ENCODE assay signal across 22 cellular contexts in the genomic region with DNA sequence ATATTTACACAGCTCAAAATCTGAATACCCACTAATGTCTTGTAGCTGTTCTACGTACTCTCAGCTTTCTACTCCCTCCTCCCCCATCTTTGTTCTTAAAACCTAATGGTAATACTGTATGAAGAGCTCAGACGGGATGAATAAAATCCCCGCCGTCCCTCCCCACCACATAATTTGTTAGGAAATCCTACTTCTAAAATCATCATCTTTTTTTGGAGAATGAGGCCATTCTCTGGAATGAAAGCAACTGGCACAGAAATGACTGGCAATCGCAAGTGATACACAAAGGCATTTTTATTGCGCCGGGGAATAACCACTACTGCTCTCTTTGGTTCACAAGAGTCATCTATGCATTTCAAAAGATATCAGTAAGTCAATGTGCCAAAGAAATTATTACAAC. TPM values are rescaled to one million over a fixed set of nuclear protein-coding genes. Genes with fewer than 3 reads are reported as not detected.
DNase-seq lines count a peak whose midpoint lies in the region; ATAC-seq lines count a peak whose summit lies in the region.
"Had no signal": no experiment of that assay in that cellular context is flagged by ENCODE, and none has a peak within 500 bp of the region (broad histone marks: within the 10 kb centered on the region; RNA-seq: fewer than 3 reads in every experiment).

No MANE protein-coding gene starts in this region.

- no peak overlapping the region for H4K91ac ChIP-seq in mesenchymal stem cell (ENCODE audit: low read length)

- H3K18ac ChIP-seq in mesenchymal stem cell (ENCODE audit: low read depth in 1 of 2, low read length in 2 of 2) = no peak overlapping the region

- no peak overlapping the region for H2BK120ac ChIP-seq in mesenchymal stem cell (ENCODE audit: low read depth, low read length)

- H3K4me1 Mint-ChIP-seq in natural killer cell treated with Interleukin-12 subunit alpha and Interleukin-12 subunit beta and Interleukin-15 and Interleukin-18, amount 100 ng/mL, for 72 hours (ENCODE audit: low read depth in 2 of 2) = no peaks in the 10 kb centered on the region
- H3K4me1 Mint-ChIP-seq: activated naive CD8-positive, alpha-beta T cell treated with anti-CD3 and anti-CD28 coated beads, Interleukin-2, amount 10 ng/mL, durations not matched to agents 7 days and 5 days; activated T-helper 17 cell treated with anti-CD3 and anti-CD28 coated beads, Interleukin-2, amount 50 U/mL, for 72 hours; stimulated activated effector memory CD8-positive, alpha-beta T cell treated with anti-CD3 and anti-CD28 coated beads, Interleukin-12 subunit alpha, Interleukin-12 subunit beta, amount 100 ng/mL, for 72 hours had no signal

- H3K4me3 ChIP-seq in SJCRH30 (no peak overlapping the region), mesenchymal stem cell (ENCODE audit: insufficient read depth in 1 of 2, low read depth in 1 of 2, low read length in 2 of 2) (peak overlapping the region in 1 of 2 experiments; percentile 48), skeletal muscle satellite cell (ENCODE audit: low read length) (peak overlapping the region; percentile 35)
- H3K4me3 ChIP-seq: body of pancreas, hepatocyte, ovary, tibial artery had no signal

- peaks cover 4% of the 10 kb centered on the region for H3K36me3 Mint-ChIP-seq in natural killer cell treated with Interleukin-12 subunit alpha and Interleukin-12 subunit beta and Interleukin-15 and Interleukin-18, amount 100 ng/mL, for 72 hours

- H3K4me1 ChIP-seq in SJCRH30 (0 out of 2 replicates have a peak, but pooled peaks cover 2% of the 10 kb centered on the region), mesenchymal stem cell (ENCODE audit: control insufficient read depth, insufficient read depth, low read depth, low read length) (no peaks in the 10 kb centered on the region), skeletal muscle satellite cell (ENCODE audit: control insufficient read depth, insufficient read depth, low read length) (peaks cover 17% of the 10 kb centered on the region)
- H3K4me1 ChIP-seq: body of pancreas had no signal

- intact Hi-C loops in Right ventricle myocardium inferior (cut with DNase I) = no loop called here

- H3K27me3 ChIP-seq in SJCRH30 (no peaks in the 10 kb centered on the region), mesenchymal stem cell (ENCODE audit: control insufficient read depth in 1 of 2, insufficient read depth in 1 of 2, low read length in 2 of 2) (peaks cover 0 to 12% of the 10 kb centered on the region in 2 experiments), skeletal muscle satellite cell (ENCODE audit: control insufficient read depth, insufficient read depth, low read length) (no peaks in the 10 kb centered on the region)
- H3K27me3 ChIP-seq: body of pancreas, hepatocyte, ovary, tibial artery had no signal

- WGBS in mesenchymal stem cell = 97% methylated on average over 7 of the region's 7 CpGs

- no peaks in the 10 kb centered on the region for H3K79me1 ChIP-seq in mesenchymal stem cell (replicated peaks; ENCODE audit: low read length, poor library complexity, severe bottlenecking)

- H3K4me2 ChIP-seq in mesenchymal stem cell (ENCODE audit: low read length, poor library complexity, severe bottlenecking) (no peak overlapping the region), skeletal muscle satellite cell (ENCODE audit: low read length) (peak overlapping the region; percentile 50)
- H3K4me2 ChIP-seq: hepatocyte had no signal

- H3K9ac ChIP-seq in mesenchymal stem cell (ENCODE audit: low read length) = peak overlapping the region; percentile 72
- peak overlapping the region; percentile 29 for H3K9ac ChIP-seq in skeletal muscle satellite cell (ENCODE audit: low read depth, low read length)

- no peak overlapping the region for H3K27ac Mint-ChIP-seq in natural killer cell treated with Interleukin-12 subunit alpha and Interleukin-12 subunit beta and Interleukin-15 and Interleukin-18, amount 100 ng/mL, for 72 hours
- H3K27ac Mint-ChIP-seq: activated naive CD8-positive, alpha-beta T cell treated with anti-CD3 and anti-CD28 coated beads, Interleukin-2, amount 10 ng/mL, durations not matched to agents 7 days and 5 days; activated T-helper 17 cell treated with anti-CD3 and anti-CD28 coated beads, Interleukin-2, amount 50 U/mL, for 72 hours; stimulated activated effector memory CD8-positive, alpha-beta T cell treated with anti-CD3 and anti-CD28 coated beads, Interleukin-12 subunit alpha, Interleukin-12 subunit beta, amount 100 ng/mL, for 72 hours had no signal

- no peaks in the 10 kb centered on the region for H3K9me3 ChIP-seq in SJCRH30 (replicated peaks)
- no peaks in the 10 kb centered on the region for H3K9me3 ChIP-seq in mesenchymal stem cell (ENCODE audit: control insufficient read depth, low read length)
- H3K9me3 ChIP-seq in skeletal muscle satellite cell (replicated peaks; ENCODE audit: low read length) = no peaks in the 10 kb centered on the region
- H3K9me3 ChIP-seq: body of pancreas, ovary, tibial artery had no signal

- DNase-seq in EH (ENCODE audit: low read depth) = peak; percentile 26
- peak; percentile 8 to 40 for DNase-seq in SJCRH30
- no peak for DNase-seq in mesenchymal stem cell
- no peak for DNase-seq in natural killer cell treated with Interleukin-12 subunit alpha and Interleukin-12 subunit beta and Interleukin-15 and Interleukin-18, amount 100 ng/mL, for 72 hours (ENCODE audit: low spot score)
- DNase-seq in Right ventricle myocardium inferior (ENCODE audit: missing footprints) = no peak
- DNase-seq: activated CD4-positive, alpha-beta T cell treated with anti-CD3 and anti-CD28 coated beads for 48 hours; activated naive CD8-positive, alpha-beta T cell treated with anti-CD3 and anti-CD28 coated beads, Interleukin-2, amount 10 ng/mL, durations not matched to agents 7 days and 5 days; body of pancreas; DND-41; IMR-90; NCI-H146; NCI-H82; ovary; SHP77 treated with DMSO at 0.1 percent for 48 hours; T-helper 1 cell; tibial artery had no signal

- no peak overlapping the region for H2BK12ac ChIP-seq in mesenchymal stem cell (ENCODE audit: low read length in 2 of 2)

- H3K23ac ChIP-seq in mesenchymal stem cell (ENCODE audit: low read length in 2 of 2) = no peak overlapping the region

- H3K4ac ChIP-seq in mesenchymal stem cell (ENCODE audit: low read depth in 1 of 2, low read length in 2 of 2) = no peak overlapping the region

- H4K8ac ChIP-seq in mesenchymal stem cell (ENCODE audit: low read length) = no peak overlapping the region

- no peak overlapping the region for H2AK5ac ChIP-seq in mesenchymal stem cell (ENCODE audit: low read length, severe bottlenecking)

- no peak for ATAC-seq in natural killer cell treated with Interleukin-12 subunit alpha and Interleukin-12 subunit beta and Interleukin-15 and Interleukin-18, amount 100 ng/mL, for 72 hours
- no peak for ATAC-seq in Right ventricle myocardium inferior
- no peak for ATAC-seq in GM19455 (IDR thresholded peaks at IDR 0.05; ENCODE audit: unreplicated experiment)
- no peak for ATAC-seq in GM18517 (IDR thresholded peaks at IDR 0.05; ENCODE audit: unreplicated experiment)
- ATAC-seq: activated T-helper 17 cell treated with anti-CD3 and anti-CD28 coated beads, Interleukin-2, amount 50 U/mL, for 72 hours; body of pancreas; stimulated activated effector memory CD8-positive, alpha-beta T cell treated with anti-CD3 and anti-CD28 coated beads, Interleukin-12 subunit alpha, Interleukin-12 subunit beta, amount 100 ng/mL, for 72 hours had no signal

- H3K9me3 Mint-ChIP-seq in natural killer cell treated with Interleukin-12 subunit alpha and Interleukin-12 subunit beta and Interleukin-15 and Interleukin-18, amount 100 ng/mL, for 72 hours = no peaks in the 10 kb centered on the region
- H3K9me3 Mint-ChIP-seq: activated naive CD8-positive, alpha-beta T cell treated with anti-CD3 and anti-CD28 coated beads, Interleukin-2, amount 10 ng/mL, durations not matched to agents 7 days and 5 days; activated T-helper 17 cell treated with anti-CD3 and anti-CD28 coated beads, Interleukin-2, amount 50 U/mL, for 72 hours; stimulated activated effector memory CD8-positive, alpha-beta T cell treated with anti-CD3 and anti-CD28 coated beads, Interleukin-12 subunit alpha, Interleukin-12 subunit beta, amount 100 ng/mL, for 72 hours had no signal

- H3K4me3 Mint-ChIP-seq in natural killer cell treated with Interleukin-12 subunit alpha and Interleukin-12 subunit beta and Interleukin-15 and Interleukin-18, amount 100 ng/mL, for 72 hours = no peak overlapping the region
- H3K4me3 Mint-ChIP-seq: activated naive CD8-positive, alpha-beta T cell treated with anti-CD3 and anti-CD28 coated beads, Interleukin-2, amount 10 ng/mL, durations not matched to agents 7 days and 5 days; activated T-helper 17 cell treated with anti-CD3 and anti-CD28 coated beads, Interleukin-2, amount 50 U/mL, for 72 hours; stimulated activated effector memory CD8-positive, alpha-beta T cell treated with anti-CD3 and anti-CD28 coated beads, Interleukin-12 subunit alpha, Interleukin-12 subunit beta, amount 100 ng/mL, for 72 hours had no signal

- H3K27me3 Mint-ChIP-seq in natural killer cell treated with Interleukin-12 subunit alpha and Interleukin-12 subunit beta and Interleukin-15 and Interleukin-18, amount 100 ng/mL, for 72 hours = peaks cover 4 to 6% of the 10 kb centered on the region in 2 donors
- H3K27me3 Mint-ChIP-seq: activated naive CD8-positive, alpha-beta T cell treated with anti-CD3 and anti-CD28 coated beads, Interleukin-2, amount 10 ng/mL, durations not matched to agents 7 days and 5 days had no signal

- no peak overlapping the region for H3K14ac ChIP-seq in mesenchymal stem cell (ENCODE audit: low read length in 2 of 2)

- no peak overlapping the region for H2BK5ac ChIP-seq in mesenchymal stem cell (ENCODE audit: low read depth, low read length, poor library complexity, severe bottlenecking)

- H2AFZ ChIP-seq in mesenchymal stem cell (ENCODE audit: low read depth, low read length) = no peak overlapping the region
- H2AFZ ChIP-seq: hepatocyte had no signal

- H3K27ac ChIP-seq in SJCRH30 (peak overlapping the region; percentile 46), mesenchymal stem cell (ENCODE audit: low read length, poor library complexity, severe bottlenecking) (no peak overlapping the region)
- H3K27ac ChIP-seq: body of pancreas, ovary, tibial artery had no signal

- no peaks in the 10 kb centered on the region for H3K36me3 ChIP-seq in SJCRH30
- peaks cover 9 to 17% of the 10 kb centered on the region in 2 experiments for H3K36me3 ChIP-seq in mesenchymal stem cell (ENCODE audit: control insufficient read depth in 1 of 2, insufficient read depth in 2 of 2, low read depth in 1 of 2, low read length in 2 of 2)
- H3K36me3 ChIP-seq in skeletal muscle satellite cell (ENCODE audit: insufficient read depth, low read length) = peaks cover 5% of the 10 kb centered on the region
- H3K36me3 ChIP-seq: ovary had no signal

- no peak overlapping the region for H2BK15ac ChIP-seq in mesenchymal stem cell (ENCODE audit: low read depth, poor library complexity, severe bottlenecking)

RNA-seq across cellular contexts. Expression of gene SLC35B4, which starts 27.3 kb away (rescaled TPM):
- 24.6 and 25.1 TPM in 2 replicates for total RNA-seq in SJCRH30 (2014; rRNA removed; shearing (Covaris generic))
- polyA plus RNA-seq in mesenchymal stem cell (2013, experiment 1 of 2) = 20.3 TPM
- 20.1 TPM for polyA plus RNA-seq in mesenchymal stem cell (2013, experiment 2 of 2)
- total RNA-seq in skeletal muscle satellite cell (2012; rRNA removed) = 14.2 and 16.0 TPM in 2 replicates
- 10 to 100 TPM; 22.7 to 32.0 TPM for total RNA-seq in natural killer cell treated with Interleukin-12 subunit alpha and Interleukin-12 subunit beta and Interleukin-15 and Interleukin-18, amount 100 ng/mL, for 72 hours
- total RNA-seq in Right ventricle myocardium inferior = 5.6 TPM

Comparison
In these comparisons a context has a peak if more than half of its experiments do, and no peak if none do; other contexts are left out.
1. DNase-seq: peak in EH (single experiment) and SJCRH30 (2 of 2); none in mesenchymal stem cell (single experiment), natural killer cell treated with Interleukin-12 subunit alpha and Interleukin-12 subunit beta and Interleukin-15 and Interleukin-18, amount 100 ng/mL, for 72 hours (single experiment) and Right ventricle myocardium inferior (single experiment).